In the genomic region with DNA sequence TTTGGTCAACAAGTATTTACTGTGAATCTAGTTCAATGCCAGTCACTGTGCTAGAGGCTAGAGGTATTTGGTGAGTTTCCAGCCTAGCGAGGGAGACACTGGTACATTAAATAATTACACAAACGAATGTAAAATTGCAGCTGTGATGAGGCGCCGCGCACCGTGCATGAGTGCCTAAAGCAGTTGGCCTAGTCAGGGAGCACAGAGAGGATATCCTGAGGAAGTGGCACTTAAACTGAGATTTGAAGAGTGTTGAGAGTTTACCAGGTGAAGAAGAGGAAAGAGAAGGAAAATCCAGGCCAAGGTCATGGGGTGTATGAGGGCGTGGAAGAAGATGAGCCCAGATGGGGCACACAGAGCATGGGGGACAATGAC, we compare ENCODE assay signal across 25 cellular contexts.
A peak's percentile ranks its signal among the peaks of the same experiment; 100 is the strongest.
DNase-seq lines count a peak whose midpoint lies in the region; ATAC-seq and TF ChIP-seq lines count a peak whose summit lies in the region.
"Had no signal": no experiment of that assay in that cellular context is flagged by ENCODE, and none has a peak within 500 bp of the region (broad histone marks: within the 10 kb centered on the region; RNA-seq: fewer than 3 reads in every experiment).

No MANE protein-coding gene starts in this region.

- peak overlapping the region; percentile 67 for H3K4me2 ChIP-seq in BLaER1
- no peak overlapping the region for H3K4me2 ChIP-seq in neuronal stem cell (ENCODE audit: insufficient read depth, low read length, poor library complexity, severe bottlenecking)

- no peak overlapping the region for H3K4ac ChIP-seq in neuronal stem cell (ENCODE audit: low read length)

- WGBS in neuronal stem cell (ENCODE audit: extremely low coverage in 2 of 2, insufficient read length in 2 of 2, insufficient replicate concordance in 1 of 2), 2 donors = no CpG with 5 or more reads among the region's 7 CpGs

- intact Hi-C loops in mucosa of descending colon (cut with DNase I, micrococcal nuclease) = no loop called here

- TF ChIP-seq CTCF in brain microvascular endothelial cell (IDR thresholded peaks at IDR 0.05; ENCODE audit: low read depth, low read length, missing control alignments) = no peak
- TF ChIP-seq CTCF in osteocyte (IDR thresholded peaks at IDR 0.05) = no peak
- TF ChIP-seq CTCF in mucosa of descending colon (IDR thresholded peaks at IDR 0.05) = no peak

- H3K4me1 ChIP-seq in BLaER1 (peaks cover 69% of the 10 kb centered on the region), mucosa of descending colon (ENCODE audit: low read depth) (no peaks in the 10 kb centered on the region), neuronal stem cell (ENCODE audit: control insufficient read depth in 2 of 2, insufficient read depth in 1 of 2, low read depth in 1 of 2, low read length in 2 of 2) (peaks cover 9 to 10% of the 10 kb centered on the region in 2 donors)
- H3K4me1 ChIP-seq: ascending aorta had no signal

- H3K23ac ChIP-seq in neuronal stem cell (ENCODE audit: low read depth, low read length, poor library complexity) = no peak overlapping the region

- H2BK5ac ChIP-seq in neuronal stem cell (ENCODE audit: low read length) = no peak overlapping the region

- H3K36me3 ChIP-seq in BLaER1 (no peaks in the 10 kb centered on the region), brain microvascular endothelial cell (replicated peaks) (no peaks in the 10 kb centered on the region), mucosa of descending colon (ENCODE audit: low read depth) (no peaks in the 10 kb centered on the region), neuronal stem cell (replicated peaks in 1 of 2; ENCODE audit: control insufficient read depth in 2 of 2, insufficient read depth in 2 of 2, low read length in 2 of 2) (no peaks in the 10 kb centered on the region)
- H3K36me3 ChIP-seq: ascending aorta, gastroesophageal sphincter, spleen had no signal

- no peak overlapping the region for H3K18ac ChIP-seq in neuronal stem cell (ENCODE audit: low read length)

- no peak overlapping the region for H4K91ac ChIP-seq in neuronal stem cell (ENCODE audit: low read depth, low read length, poor library complexity)

- ATAC-seq in mucosa of descending colon (no peak), GM21619 (IDR thresholded peaks at IDR 0.05; ENCODE audit: unreplicated experiment) (no peak)
- ATAC-seq: activated naive CD4-positive, alpha-beta T cell treated with anti-CD3 and anti-CD28 coated beads, Interleukin-2, amount 50 U/mL, for 72 hours; esophagus mucosa; gastroesophageal sphincter had no signal

- no peak overlapping the region for H2BK120ac ChIP-seq in neuronal stem cell (ENCODE audit: low read depth, low read length)

- peak overlapping the region; percentile 86 for H3K27ac Mint-ChIP-seq in osteocyte (ENCODE audit: unreplicated experiment)
- H3K27ac Mint-ChIP-seq: activated CD4-positive, alpha-beta T cell treated with anti-CD3 and anti-CD28 coated beads, Interleukin-2, amount 10 ng/mL, durations not matched to agents 7 days and 5 days; activated naive CD4-positive, alpha-beta T cell treated with anti-CD3 and anti-CD28 coated beads, Interleukin-2, amount 50 U/mL, for 72 hours; activated T-helper 1 cell treated with anti-CD3 and anti-CD28 coated beads, Interleukin-12 subunit alpha, Interleukin-12 subunit beta, Interleukin-2, Interleukin-4 antibody, amounts not matched to agents 30 ng/mL and 10 ng/mL and 1 ng/mL, durations not matched to agents 14 hours and 24 hours and 36 hours; CD14-positive monocyte had no signal

- peaks cover 65% of the 10 kb centered on the region for H3K4me1 Mint-ChIP-seq in osteocyte (ENCODE audit: unreplicated experiment)
- H3K4me1 Mint-ChIP-seq: activated CD4-positive, alpha-beta T cell treated with anti-CD3 and anti-CD28 coated beads, Interleukin-2, amount 10 ng/mL, durations not matched to agents 7 days and 5 days had no signal

- H3K27me3 Mint-ChIP-seq in osteocyte (ENCODE audit: unreplicated experiment) = no peaks in the 10 kb centered on the region
- H3K27me3 Mint-ChIP-seq: activated CD4-positive, alpha-beta T cell treated with anti-CD3 and anti-CD28 coated beads, Interleukin-2, amount 10 ng/mL, durations not matched to agents 7 days and 5 days had no signal

- peaks cover 5% of the 10 kb centered on the region for H3K9me3 Mint-ChIP-seq in osteocyte (ENCODE audit: unreplicated experiment)
- H3K9me3 Mint-ChIP-seq: activated T-helper 1 cell treated with anti-CD3 and anti-CD28 coated beads, Interleukin-12 subunit alpha, Interleukin-12 subunit beta, Interleukin-2, Interleukin-4 antibody, amounts not matched to agents 30 ng/mL and 10 ng/mL and 1 ng/mL, durations not matched to agents 14 hours and 24 hours and 36 hours had no signal

- no peak overlapping the region for H3K14ac ChIP-seq in neuronal stem cell (ENCODE audit: low read length)

- H3K9me3 ChIP-seq in BLaER1 (peaks cover 20% of the 10 kb centered on the region), mucosa of descending colon (no peaks in the 10 kb centered on the region), neuronal stem cell (replicated peaks in 1 of 2; ENCODE audit: control insufficient read depth in 2 of 2, insufficient read depth in 1 of 2, low read depth in 1 of 2, low read length in 2 of 2) (peaks cover 0 to 16% of the 10 kb centered on the region in 2 donors)
- H3K9me3 ChIP-seq: ascending aorta, gastroesophageal sphincter, SK-N-SH had no signal

- H2AK5ac ChIP-seq in neuronal stem cell (ENCODE audit: low read depth, low read length) = no peak overlapping the region

- no peaks in the 10 kb centered on the region for H4K20me1 ChIP-seq in BLaER1

- in situ Hi-C loops in brain microvascular endothelial cell (cut with HindIII; ENCODE audit: low pct_ligation_motif_present, low sequenced_read_pairs) = no loop called here

- peak overlapping the region; percentile 74 for H3K27ac ChIP-seq in BLaER1
- peak overlapping the region; percentile 72 for H3K27ac ChIP-seq in brain microvascular endothelial cell
- no peak overlapping the region for H3K27ac ChIP-seq in neuronal stem cell (replicated peaks; ENCODE audit: low read length)
- H3K27ac ChIP-seq: ascending aorta, spleen, VCaP had no signal

- no peak overlapping the region for H3K4me3 Mint-ChIP-seq in osteocyte (ENCODE audit: unreplicated experiment)
- H3K4me3 Mint-ChIP-seq: activated CD4-positive, alpha-beta T cell treated with anti-CD3 and anti-CD28 coated beads, Interleukin-2, amount 10 ng/mL, durations not matched to agents 7 days and 5 days; activated T-helper 1 cell treated with anti-CD3 and anti-CD28 coated beads, Interleukin-12 subunit alpha, Interleukin-12 subunit beta, Interleukin-2, Interleukin-4 antibody, amounts not matched to agents 30 ng/mL and 10 ng/mL and 1 ng/mL, durations not matched to agents 14 hours and 24 hours and 36 hours; CD14-positive monocyte had no signal

- H3K36me3 Mint-ChIP-seq in osteocyte (ENCODE audit: unreplicated experiment) = peaks cover 4% of the 10 kb centered on the region
- H3K36me3 Mint-ChIP-seq: activated naive CD4-positive, alpha-beta T cell treated with anti-CD3 and anti-CD28 coated beads, Interleukin-2, amount 50 U/mL, for 72 hours; CD14-positive monocyte had no signal

- H3K4me3 ChIP-seq in BLaER1 (no peak overlapping the region), brain microvascular endothelial cell (ENCODE audit: low read depth, low read length) (no peak overlapping the region), mucosa of descending colon (no peak overlapping the region), neuronal stem cell (ENCODE audit: low read length in 2 of 2) (no peak overlapping the region)
- no peak overlapping the region for H3K4me3 ChIP-seq in Jurkat, Clone E6-1 (ENCODE audit: low read length)
- H3K4me3 ChIP-seq: ascending aorta, gastroesophageal sphincter, spleen had no signal

- no peaks in the 10 kb centered on the region for H3K79me1 ChIP-seq in neuronal stem cell (ENCODE audit: low read depth, low read length)

- no peaks in the 10 kb centered on the region for H3K27me3 ChIP-seq in BLaER1
- no peaks in the 10 kb centered on the region for H3K27me3 ChIP-seq in brain microvascular endothelial cell (replicated peaks)
- H3K27me3 ChIP-seq in neuronal stem cell (ENCODE audit: control insufficient read depth in 3 of 3, insufficient read depth in 3 of 3, low read depth in 1 of 3, low read length in 3 of 3) = no peaks in the 10 kb centered on the region
- H3K27me3 ChIP-seq: ascending aorta, gastroesophageal sphincter had no signal

- H4K8ac ChIP-seq in neuronal stem cell (ENCODE audit: low read depth, low read length) = no peak overlapping the region

- peak overlapping the region; percentile 16; the same call in 1 of the 2 replicates for H3K9ac ChIP-seq in BLaER1
- H3K9ac ChIP-seq in neuronal stem cell (ENCODE audit: low read depth, low read length, poor library complexity) = no peak overlapping the region

- no peak overlapping the region for H2BK12ac ChIP-seq in neuronal stem cell (ENCODE audit: low read length)

- H2AFZ ChIP-seq in neuronal stem cell (ENCODE audit: low read length) = no peak overlapping the region

- DNase-seq in Jurkat, Clone E6-1 (ENCODE audit: low read depth, low spot score) = peak; percentile 65
- DNase-seq in brain microvascular endothelial cell = no peak
- no peak for DNase-seq in osteocyte (ENCODE audit: extremely low spot score, unreplicated experiment)
- no peak for DNase-seq in mucosa of descending colon
- no peak for DNase-seq in neuronal stem cell (ENCODE audit: low spot score)
- DNase-seq in GOT3 (lab: John Stamatoyannopoulos, UW) = no peak
- DNase-seq: activated CD4-positive, alpha-beta T cell treated with anti-CD3 and anti-CD28 coated beads, Interleukin-2, amount 10 ng/mL, durations not matched to agents 7 days and 5 days; effector CD8-positive, alpha-beta T cell; GDM1; NCI-H1436; NCI-H2107; NCI-H524 treated with DMSO at 0.1 percent for 48 hours; SK-N-SH; spleen; stimulated activated CD4-positive, alpha-beta T cell treated with anti-CD3 and anti-CD28 coated beads, Interleukin-4, amount 100 ng/mL, for 24 hours; trophoblast cell had no signal

- no peak overlapping the region for H2BK15ac ChIP-seq in neuronal stem cell (ENCODE audit: low read length)
